In the genomic region with DNA sequence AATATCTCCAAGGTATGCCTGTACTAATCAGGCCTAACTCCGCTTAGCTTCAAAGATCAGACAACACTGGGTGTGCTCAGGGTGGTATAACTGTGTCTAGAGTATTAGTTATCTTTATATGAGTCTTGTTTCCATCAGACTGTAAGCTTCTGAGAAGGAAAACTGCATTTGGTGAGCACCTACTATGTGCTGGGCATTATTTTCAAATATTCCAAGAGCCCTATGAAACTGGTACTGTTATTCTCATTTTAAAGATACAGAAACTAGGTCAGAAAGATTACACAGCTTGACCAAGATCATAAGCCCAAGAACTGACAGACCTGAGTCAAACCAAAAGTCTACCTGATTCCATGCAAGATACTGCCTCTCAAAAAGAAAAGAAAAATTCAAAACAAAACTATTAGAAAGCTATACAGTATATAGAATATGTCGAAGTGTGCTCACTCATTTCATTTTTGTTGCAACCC, we compare ENCODE assay signal across 17 cellular contexts. TPM values are rescaled to one million over a fixed set of nuclear protein-coding genes. Genes with fewer than 3 reads are reported as not detected.
DNase-seq lines count a peak whose midpoint lies in the region; ATAC-seq and TF ChIP-seq lines count a peak whose summit lies in the region.
"Had no signal": no experiment of that assay in that cellular context is flagged by ENCODE, and none has a peak within 500 bp of the region (broad histone marks: within the 10 kb centered on the region; RNA-seq: fewer than 3 reads in every experiment).

No MANE protein-coding gene starts in this region.

- no peaks in the 10 kb centered on the region for H3K4me1 ChIP-seq in SJCRH30

- no peaks in the 10 kb centered on the region for H3K9me3 Mint-ChIP-seq in T-helper 2 cell treated with Interferon-gamma antibody and Interleukin-4, amounts not matched to agents 5 μg/mL and 100 μg/mL, for 36 hours
- no peaks in the 10 kb centered on the region for H3K9me3 Mint-ChIP-seq in Calu3 (ENCODE audit: low read depth, unreplicated experiment)

- H3K27me3 ChIP-seq in SJCRH30 = no peaks in the 10 kb centered on the region
- H3K27me3 ChIP-seq: thyroid gland had no signal

- H3K4me1 Mint-ChIP-seq in T-helper 2 cell treated with Interferon-gamma antibody and Interleukin-4, amounts not matched to agents 5 μg/mL and 100 μg/mL, for 36 hours (ENCODE audit: low read depth) = peaks cover 27% of the 10 kb centered on the region
- H3K4me1 Mint-ChIP-seq in Calu3 (ENCODE audit: low read depth, unreplicated experiment) = peaks cover 21% of the 10 kb centered on the region

- H3K9me3 ChIP-seq in SJCRH30 (replicated peaks) = no peaks in the 10 kb centered on the region
- H3K9me3 ChIP-seq: SK-N-SH, thyroid gland had no signal

- no peak for TF ChIP-seq CTCF in Calu3 (IDR thresholded peaks at IDR 0.05; ENCODE audit: unreplicated experiment)

- no TSS peak for BruUV-seq in Calu3 (replicated peaks; lab: Mats Ljungman, UMichigan)

- peak overlapping the region; percentile 12 for H3K4me3 Mint-ChIP-seq in T-helper 2 cell treated with Interferon-gamma antibody and Interleukin-4, amounts not matched to agents 5 μg/mL and 100 μg/mL, for 36 hours
- H3K4me3 Mint-ChIP-seq in Calu3 (ENCODE audit: low read depth, unreplicated experiment) = no peak overlapping the region
- H3K4me3 Mint-ChIP-seq: endodermal cell had no signal

- H3K4me3 ChIP-seq in SJCRH30 = no peak overlapping the region
- H3K4me3 ChIP-seq: thyroid gland had no signal

- H3K36me3 Mint-ChIP-seq in T-helper 2 cell treated with Interferon-gamma antibody and Interleukin-4, amounts not matched to agents 5 μg/mL and 100 μg/mL, for 36 hours (ENCODE audit: low read depth) = peaks cover 2% of the 10 kb centered on the region
- H3K36me3 Mint-ChIP-seq in Calu3 (ENCODE audit: insufficient read depth, unreplicated experiment) = no peaks in the 10 kb centered on the region

- CTCF ChIA-PET in Calu3 (lab: Charles Lee) = no interaction called here

- peak; percentile 62 for ATAC-seq in GM18508 (IDR thresholded peaks at IDR 0.05; ENCODE audit: insufficient read depth, unreplicated experiment)
- ATAC-seq in GM19452 (IDR thresholded peaks at IDR 0.05; ENCODE audit: unreplicated experiment) = peak; percentile 53
- ATAC-seq in HG02885 (IDR thresholded peaks at IDR 0.05; ENCODE audit: poor library complexity, unreplicated experiment) = peak; percentile 75

- no peaks in the 10 kb centered on the region for H3K36me3 ChIP-seq in SJCRH30
- H3K36me3 ChIP-seq: thyroid gland had no signal

- H3K27me3 Mint-ChIP-seq in T-helper 2 cell treated with Interferon-gamma antibody and Interleukin-4, amounts not matched to agents 5 μg/mL and 100 μg/mL, for 36 hours (ENCODE audit: low read depth) = no peaks in the 10 kb centered on the region
- H3K27me3 Mint-ChIP-seq in Calu3 (ENCODE audit: unreplicated experiment) = no peaks in the 10 kb centered on the region

- intact Hi-C loops in Calu3 (cut with micrococcal nuclease; ENCODE audit: unreplicated experiment) = no loop called here

- H3K27ac Mint-ChIP-seq in T-helper 2 cell treated with Interferon-gamma antibody and Interleukin-4, amounts not matched to agents 5 μg/mL and 100 μg/mL, for 36 hours = peak overlapping the region; percentile 8
- H3K27ac Mint-ChIP-seq in Calu3 (ENCODE audit: unreplicated experiment) = no peak overlapping the region
- H3K27ac Mint-ChIP-seq: endodermal cell had no signal

- peak; percentile 40 for DNase-seq in T-helper 2 cell treated with Interferon-gamma antibody and Interleukin-4, amounts not matched to agents 5 μg/mL and 100 μg/mL, for 36 hours (ENCODE audit: low spot score)
- DNase-seq in NCI-H2029 (lab: John Stamatoyannopoulos, UW) (no peak), SJCRH30 (no peak), SKM-1 treated with dmso at 0.1 percent for 144 hours (lab: John Stamatoyannopoulos, UW; ENCODE audit: unreplicated experiment) (no peak), Calu3 (no peak)
- DNase-seq: activated CD4-positive, alpha-beta T cell treated with anti-CD3 and anti-CD28 coated beads, Interleukin-2, amount 50 U/mL, for 1 hour; aorta; endodermal cell; MV-4-11; NCI-H774; posterior cingulate gyrus; SK-N-SH; stimulated activated CD4-positive, alpha-beta T cell treated with anti-CD3 and anti-CD28 coated beads, Interleukin-4, amount 100 ng/mL, for 24 hours; thyroid gland had no signal

- H3K27ac ChIP-seq in SJCRH30 = no peak overlapping the region
- H3K27ac ChIP-seq: thyroid gland had no signal

RNA-seq across cellular contexts. Expression of gene LRBA, which starts 44.4 kb away (rescaled TPM):
- total RNA-seq in SJCRH30 (2014; rRNA removed; shearing (Covaris generic)) = 22.0 and 25.9 TPM in 2 replicates
- 42.7 and 49.0 TPM in 2 replicates for total RNA-seq in Calu3 (2022)
